In genomic region chr1:54266195-54266594, GRCh38 we compare ENCODE assay signal across 2 cellular contexts.
TF ChIP-seq lines count a peak whose summit lies in the region.

No MANE protein-coding gene starts in this region.

TF ChIP-seq in GM23338, 12 proteins besides CTCF, POLR2A, EP300 and RAD21 (continued from another document):
- TF ChIP-seq ZNF462 (CRISPR knock-in tag; IDR thresholded peaks at IDR 0.05) = no peak
- TF ChIP-seq REST (IDR thresholded peaks at IDR 0.05; ENCODE audit: unreplicated experiment) = no peak
- no peak for TF ChIP-seq EZH2phosphoT487 (IDR thresholded peaks at IDR 0.05; ENCODE audit: unreplicated experiment)

TF ChIP-seq in K562, 482 proteins besides CTCF, POLR2A, EP300 and RAD21:
- peak; percentile 89 for TF ChIP-seq ZBTB40 (IDR thresholded peaks at IDR 0.05)
- TF ChIP-seq ZBTB40 (CRISPR knock-in tag; IDR thresholded peaks at IDR 0.05) = no peak; the same call in 1 of the 2 replicates
- no peak for TF ChIP-seq BDP1 (IDR thresholded peaks at IDR 0.05; ENCODE audit: insufficient read depth, insufficient read length)
